In the genomic region with DNA sequence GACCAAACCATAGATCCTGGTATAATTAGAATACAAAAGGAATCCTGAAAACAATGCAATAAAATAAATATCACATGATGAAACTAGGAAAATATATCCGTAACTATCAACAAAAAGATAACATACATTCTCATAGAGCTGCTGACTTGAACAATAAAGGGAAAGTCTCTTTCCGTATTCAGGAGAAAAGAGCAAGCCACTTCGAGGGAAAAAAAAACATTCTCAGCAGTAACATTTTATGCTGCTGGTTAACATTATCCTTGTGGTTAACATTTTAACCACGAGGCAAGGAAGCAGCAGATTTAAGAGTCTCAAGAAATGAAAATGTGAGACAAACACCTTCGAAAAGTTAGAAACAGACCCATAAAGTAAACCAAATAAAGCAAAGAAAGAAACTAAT, we compare ENCODE assay signal across 1 cellular context.
TF ChIP-seq lines count a peak whose summit lies in the region.

No MANE protein-coding gene starts in this region.

TF ChIP-seq in H1, 55 proteins besides CTCF, POLR2A, EP300 and RAD21 (continued from another document):
- TF ChIP-seq GTF2F1 (IDR thresholded peaks at IDR 0.05; ENCODE audit: borderline replicate concordance, low read depth, low read length), result no peak
- TF ChIP-seq, protein P1, sequence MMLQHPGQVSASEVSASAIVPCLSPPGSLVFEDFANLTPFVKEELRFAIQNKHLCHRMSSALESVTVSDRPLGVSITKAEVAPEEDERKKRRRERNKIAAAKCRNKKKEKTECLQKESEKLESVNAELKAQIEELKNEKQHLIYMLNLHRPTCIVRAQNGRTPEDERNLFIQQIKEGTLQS (IDR thresholded peaks at IDR 0.05; ENCODE audit: insufficient read depth, low read depth, low read length), result no peak
- TF ChIP-seq RFX5 (IDR thresholded peaks at IDR 0.05; ENCODE audit: borderline replicate concordance, low read depth, low read length), result no peak
- no peak for TF ChIP-seq KDM1A (IDR thresholded peaks at IDR 0.05; ENCODE audit: borderline replicate concordance, low read length)
- no peak for TF ChIP-seq CEBPB (IDR thresholded peaks at IDR 0.05; ENCODE audit: low read depth, low read length)
- TF ChIP-seq NRF1 (IDR thresholded peaks at IDR 0.05; ENCODE audit: low read depth, low read length), result no peak
- TF ChIP-seq BACH1 (IDR thresholded peaks at IDR 0.05; ENCODE audit: low read length), result no peak
- no peak for TF ChIP-seq CBX5 (IDR thresholded peaks at IDR 0.05; ENCODE audit: low read depth, low read length)
- TF ChIP-seq BRCA1 (IDR thresholded peaks at IDR 0.05; ENCODE audit: low read depth, low read length), result no peak
- TF ChIP-seq, protein P2, sequence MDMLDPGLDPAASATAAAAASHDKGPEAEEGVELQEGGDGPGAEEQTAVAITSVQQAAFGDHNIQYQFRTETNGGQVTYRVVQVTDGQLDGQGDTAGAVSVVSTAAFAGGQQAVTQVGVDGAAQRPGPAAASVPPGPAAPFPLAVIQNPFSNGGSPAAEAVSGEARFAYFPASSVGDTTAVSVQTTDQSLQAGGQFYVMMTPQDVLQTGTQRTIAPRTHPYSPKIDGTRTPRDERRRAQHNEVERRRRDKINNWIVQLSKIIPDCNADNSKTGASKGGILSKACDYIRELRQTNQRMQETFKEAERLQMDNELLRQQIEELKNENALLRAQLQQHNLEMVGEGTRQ (IDR thresholded peaks at IDR 0.05; ENCODE audit: low read length), result no peak
- TF ChIP-seq, protein P3, sequence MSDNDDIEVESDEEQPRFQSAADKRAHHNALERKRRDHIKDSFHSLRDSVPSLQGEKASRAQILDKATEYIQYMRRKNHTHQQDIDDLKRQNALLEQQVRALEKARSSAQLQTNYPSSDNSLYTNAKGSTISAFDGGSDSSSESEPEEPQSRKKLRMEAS (IDR thresholded peaks at IDR 0.05), result no peak
TF ChIP-seq in H1: peak in this region for 0.
